Comparison of ENCODE assay signal across 8 cellular contexts in the genomic region with DNA sequence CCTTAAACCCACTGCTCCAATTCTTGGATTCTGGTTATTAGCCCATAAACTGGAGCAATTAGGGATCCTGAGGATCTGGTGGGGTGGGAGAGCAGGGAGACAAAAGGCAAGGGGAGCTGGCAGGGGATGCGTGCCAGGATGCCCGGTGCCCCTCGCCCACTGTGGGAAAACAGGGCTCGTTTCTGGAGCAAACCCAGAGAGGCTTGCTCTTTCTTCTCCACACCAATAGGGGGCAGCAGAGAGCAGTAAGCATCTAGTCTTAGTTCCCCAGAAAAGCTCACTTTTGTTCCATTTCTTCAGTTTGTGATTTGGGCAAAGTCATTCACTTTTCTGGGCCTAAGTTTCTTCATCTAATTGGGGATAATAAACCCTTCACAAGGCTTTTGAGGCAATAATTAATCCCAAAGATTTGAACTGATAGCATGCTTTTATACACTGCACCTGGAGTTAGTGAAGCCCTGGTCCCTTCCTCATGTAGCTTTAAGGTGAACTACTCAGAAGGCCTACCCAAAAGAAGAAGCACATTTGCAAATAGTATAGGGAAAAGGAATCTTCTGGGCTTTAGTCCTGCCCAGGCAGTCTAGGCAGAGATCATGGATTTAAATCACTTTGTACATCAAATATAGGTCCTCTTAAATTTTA.
DNase-seq lines count a peak whose midpoint lies in the region; TF ChIP-seq lines count a peak whose summit lies in the region.

No MANE protein-coding gene starts in this region.

- WGBS in lower leg skin, 2 donors: 26 to 36% methylated on average over 4 of the region's 4 CpGs

- POLR2A ChIA-PET in AG04449 (lab: Yijun Ruan, JAX): interaction anchor here (0.5 kb wide), 1 partner anchor 1192 kb away, joined by 3 read pairs; no protein-coding TSS in a partner anchor

- no peak for TF ChIP-seq POLR2A in lower leg skin (IDR thresholded peaks at IDR 0.05)

- no peak for DNase-seq in AG04449 (ENCODE audit: low read depth, low spot score)
- peak; percentile 53 for DNase-seq in M059J (ENCODE audit: low read depth)
- DNase-seq in T1000 (lab: John Stamatoyannopoulos, UW): peak; percentile 30
- DNase-seq in epithelial cell of esophagus (ENCODE audit: low read depth): peak; percentile 52
- DNase-seq in myocyte (ENCODE audit: low read depth): peak; percentile 58
- no peak for DNase-seq in activated effector memory CD4-positive, alpha-beta T cell treated with anti-CD3 and anti-CD28 coated beads, Interleukin-2, amount 50 U/mL, for 16 hours
- DNase-seq in lower leg skin (ENCODE audit: low spot score in 2 of 2): no peak

- H3K4me3 ChIP-seq in AG04449 (ENCODE audit: low read depth, low read length) (no peak overlapping the region), epithelial cell of esophagus (ENCODE audit: low read length) (no peak overlapping the region), lower leg skin (ENCODE audit: low read depth, poor library complexity, severe bottlenecking) (no peak overlapping the region)

- TF ChIP-seq CTCF in AG04449 (IDR thresholded peaks at IDR 0.05; ENCODE audit: insufficient read depth, low read length, missing control alignments): peak; percentile 83
- TF ChIP-seq CTCF in GM12801 (IDR thresholded peaks at IDR 0.05; ENCODE audit: extremely low read depth, insufficient read length): peak; percentile 10
- TF ChIP-seq CTCF in epithelial cell of esophagus (IDR thresholded peaks at IDR 0.05; ENCODE audit: insufficient read depth, low read depth, low read length, missing control alignments): peak; percentile 94
- no peak for TF ChIP-seq CTCF in lower leg skin (IDR thresholded peaks at IDR 0.05)

- intact Hi-C loops in lower leg skin (cut with DNase I; ENCODE audit: low total_unique reads): loop anchor here (5.0 kb wide), 1 partner anchor 1207 kb away; no protein-coding TSS in a partner anchor

- CTCF ChIA-PET in AG04449 (lab: Yijun Ruan, JAX): interaction anchor here (0.6 to 5.7 kb wide), 99 partner anchors 9 to 1446 kb away, joined by 3 to 120 read pairs (median 4); a partner anchor contains a TSS

Comparison
In these comparisons a context has a peak if more than half of its experiments do, and no peak if none do; other contexts are left out.
1. DNase-seq: peak in M059J (single experiment), T1000 (single experiment), epithelial cell of esophagus (single experiment) and myocyte (single experiment); none in AG04449 (single experiment), activated effector memory CD4-positive, alpha-beta T cell treated with anti-CD3 and anti-CD28 coated beads, Interleukin-2, amount 50 U/mL, for 16 hours (single experiment) and lower leg skin (0 of 2).
2. CTCF ChIP-seq: peak in AG04449 (single experiment), GM12801 (single experiment) and epithelial cell of esophagus (single experiment); none in lower leg skin (0 of 3).